Comparison of ENCODE assay signal across 1 cellular context in the genomic region with DNA sequence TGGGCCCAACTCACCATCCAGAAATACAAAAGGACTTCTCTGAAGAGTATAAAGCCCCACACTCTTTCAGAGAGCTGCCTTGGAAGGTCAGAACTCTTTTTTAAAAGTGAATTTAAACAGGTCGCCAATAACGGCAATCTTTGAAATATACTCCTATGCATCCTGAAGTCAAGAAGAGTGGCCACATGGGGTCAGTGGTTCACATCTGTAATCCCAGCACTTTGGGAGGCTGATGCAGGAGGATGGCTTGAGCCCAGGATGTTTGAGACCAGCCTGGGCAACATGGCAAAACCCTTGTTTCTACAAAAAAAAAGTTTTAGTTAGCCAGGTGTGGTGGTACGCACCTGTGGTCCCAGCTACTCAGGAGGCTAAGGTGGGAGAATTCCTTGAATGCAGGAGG.
TF ChIP-seq lines count a peak whose summit lies in the region.

No MANE protein-coding gene starts in this region.

TF ChIP-seq in WTC11, 78 proteins besides CTCF, POLR2A, EP300 and RAD21:
- TF ChIP-seq HMGXB4 (CRISPR knock-in tag; IDR thresholded peaks at IDR 0.05), result no peak
- TF ChIP-seq TP53 (CRISPR knock-in tag; IDR thresholded peaks at IDR 0.05), result 0 out of 2 replicates have a peak, but pooled peaks have one; percentile 20
